In the genomic region with DNA sequence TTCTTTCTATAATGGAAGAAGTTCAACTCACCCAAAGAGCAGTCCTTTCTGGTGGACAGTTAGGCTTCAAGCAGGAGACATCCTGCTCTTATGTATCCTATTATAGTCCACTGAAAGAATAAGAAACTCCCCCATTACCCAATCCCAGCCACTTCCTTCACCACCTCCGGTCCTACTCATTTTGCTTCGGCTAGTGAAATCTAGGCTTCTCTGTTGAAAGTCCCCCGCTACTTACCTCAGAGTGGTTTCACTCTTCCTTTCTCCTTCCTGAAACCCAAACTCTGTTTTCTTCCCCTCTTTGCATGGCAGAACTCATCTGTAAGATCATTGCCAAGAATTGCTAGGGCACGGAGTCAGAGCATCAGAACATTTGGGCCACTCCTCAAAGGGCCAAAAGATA, we compare ENCODE assay signal across 8 cellular contexts.
DNase-seq lines count a peak whose midpoint lies in the region; ATAC-seq lines count a peak whose summit lies in the region.

A gene (minus strand): TSS at position 74 of the 400 bp plus-strand sequence. CDS start 635 bp downstream, outside the sequence.

- peaks cover 3% of the 10 kb centered on the region for H3K27me3 Mint-ChIP-seq in T-helper 2 cell treated with Interferon-gamma antibody and Interleukin-4, amounts not matched to agents 5 μg/mL and 100 μg/mL, for 36 hours (ENCODE audit: low read depth)

- H3K4me3 Mint-ChIP-seq in T-helper 2 cell treated with Interferon-gamma antibody and Interleukin-4, amounts not matched to agents 5 μg/mL and 100 μg/mL, for 36 hours: peak within 1 kb of the TSS; percentile 59
- H3K4me3 Mint-ChIP-seq in stimulated activated effector memory CD8-positive, alpha-beta T cell treated with anti-CD3 and anti-CD28 coated beads, Interleukin-12 subunit alpha, Interleukin-12 subunit beta, amount 100 ng/mL, for 72 hours: peak within 1 kb of the TSS; percentile 40

- ATAC-seq in HG03097 (IDR thresholded peaks at IDR 0.05; ENCODE audit: low FRiP score, unreplicated experiment): peak; percentile 56
- ATAC-seq in stimulated activated effector memory CD8-positive, alpha-beta T cell treated with anti-CD3 and anti-CD28 coated beads, Interleukin-12 subunit alpha, Interleukin-12 subunit beta, amount 100 ng/mL, for 72 hours: peak; percentile 69

- peak within 1 kb of the TSS; percentile 66 for H3K27ac Mint-ChIP-seq in T-helper 2 cell treated with Interferon-gamma antibody and Interleukin-4, amounts not matched to agents 5 μg/mL and 100 μg/mL, for 36 hours
- H3K27ac Mint-ChIP-seq in stimulated activated effector memory CD8-positive, alpha-beta T cell treated with anti-CD3 and anti-CD28 coated beads, Interleukin-12 subunit alpha, Interleukin-12 subunit beta, amount 100 ng/mL, for 72 hours: peak within 1 kb of the TSS; percentile 46

- H3K9me3 Mint-ChIP-seq in T-helper 2 cell treated with Interferon-gamma antibody and Interleukin-4, amounts not matched to agents 5 μg/mL and 100 μg/mL, for 36 hours: no peaks in the 10 kb centered on the region
- no peaks in the 10 kb centered on the region for H3K9me3 Mint-ChIP-seq in stimulated activated effector memory CD8-positive, alpha-beta T cell treated with anti-CD3 and anti-CD28 coated beads, Interleukin-12 subunit alpha, Interleukin-12 subunit beta, amount 100 ng/mL, for 72 hours

- H3K36me3 Mint-ChIP-seq in T-helper 2 cell treated with Interferon-gamma antibody and Interleukin-4, amounts not matched to agents 5 μg/mL and 100 μg/mL, for 36 hours (ENCODE audit: low read depth): no peaks in the 10 kb centered on the region
- H3K36me3 Mint-ChIP-seq in stimulated activated effector memory CD8-positive, alpha-beta T cell treated with anti-CD3 and anti-CD28 coated beads, Interleukin-12 subunit alpha, Interleukin-12 subunit beta, amount 100 ng/mL, for 72 hours: no peaks in the 10 kb centered on the region

- H3K4me1 Mint-ChIP-seq in T-helper 2 cell treated with Interferon-gamma antibody and Interleukin-4, amounts not matched to agents 5 μg/mL and 100 μg/mL, for 36 hours (ENCODE audit: low read depth): peaks cover 42% of the 10 kb centered on the region
- H3K4me1 Mint-ChIP-seq in stimulated activated effector memory CD8-positive, alpha-beta T cell treated with anti-CD3 and anti-CD28 coated beads, Interleukin-12 subunit alpha, Interleukin-12 subunit beta, amount 100 ng/mL, for 72 hours: peaks cover 44% of the 10 kb centered on the region

- DNase-seq in NK-92 treated with Interleukin-12 subunit alpha and Interleukin-12 subunit beta, amount 100 ng/mL, for 24 hours (lab: John Stamatoyannopoulos, UW): peak; percentile 11
- DNase-seq in NK-92 (lab: John Stamatoyannopoulos, UW; ENCODE audit: unreplicated experiment) (no peak), cerebellar nuclear complex (lab: John Stamatoyannopoulos, UW) (no peak), NCI-H748 (lab: John Stamatoyannopoulos, UW; ENCODE audit: unreplicated experiment) (no peak), HuH-7.5 (ENCODE audit: low spot score) (no peak)
- DNase-seq in T-helper 2 cell treated with Interferon-gamma antibody and Interleukin-4, amounts not matched to agents 5 μg/mL and 100 μg/mL, for 36 hours (ENCODE audit: low spot score): peak; percentile 62
- peak in 1 of 2 donors; percentile 61 for DNase-seq in stimulated activated effector memory CD8-positive, alpha-beta T cell treated with anti-CD3 and anti-CD28 coated beads, Interleukin-12 subunit alpha, Interleukin-12 subunit beta, amount 100 ng/mL, for 72 hours (ENCODE audit: low spot score in 2 of 2)

Comparison
In these comparisons a context has a peak if more than half of its experiments do, and no peak if none do; other contexts are left out.
1. DNase-seq: peak in NK-92 treated with Interleukin-12 subunit alpha and Interleukin-12 subunit beta, amount 100 ng/mL, for 24 hours (single experiment) and T-helper 2 cell treated with Interferon-gamma antibody and Interleukin-4, amounts not matched to agents 5 μg/mL and 100 μg/mL, for 36 hours (single experiment); none in NK-92 (single experiment), cerebellar nuclear complex (0 of 2), NCI-H748 (single experiment) and HuH-7.5 (single experiment).